In the genomic region with DNA sequence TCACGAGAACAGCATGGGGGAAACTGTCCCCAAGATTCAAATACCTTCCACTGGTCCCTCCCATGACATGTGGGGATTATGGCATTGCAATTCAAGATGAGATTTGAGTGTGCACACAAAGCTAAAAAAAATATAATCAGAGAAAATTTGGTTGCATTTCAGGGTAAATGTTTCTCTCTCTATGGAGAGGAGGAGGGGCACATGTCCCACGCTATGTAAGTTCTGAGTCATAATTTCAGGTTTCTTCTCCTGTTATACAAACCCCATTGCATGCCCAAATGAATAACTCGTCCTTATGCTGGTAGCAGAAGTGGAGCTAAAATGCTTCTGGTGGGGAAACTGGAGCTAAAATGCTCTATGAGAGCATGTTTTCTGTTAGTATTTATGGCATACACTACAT, we compare ENCODE assay signal across 26 cellular contexts.
DNase-seq lines count a peak whose midpoint lies in the region; ATAC-seq and TF ChIP-seq lines count a peak whose summit lies in the region.
"Had no signal": no experiment of that assay in that cellular context is flagged by ENCODE, and none has a peak within 500 bp of the region (broad histone marks: within the 10 kb centered on the region; RNA-seq: fewer than 3 reads in every experiment).

No MANE protein-coding gene starts in this region.

- H2BK5ac ChIP-seq in mesendoderm (ENCODE audit: low read length): no peak overlapping the region

- no peaks in the 10 kb centered on the region for H3K79me2 ChIP-seq in mesendoderm (ENCODE audit: control insufficient read depth, insufficient read depth, low read length)

- no peak overlapping the region for H3K4ac ChIP-seq in mesendoderm (ENCODE audit: low read depth, low read length)

- no peak overlapping the region for H3K4me2 ChIP-seq in mesendoderm (ENCODE audit: low read length)
- H3K4me2 ChIP-seq: KMS-11 had no signal

- DNase-seq in M059J (ENCODE audit: low read depth) (peak; percentile 57), epithelial cell of esophagus (ENCODE audit: low read depth) (peak; percentile 51), mesendoderm (no peak)
- DNase-seq in effector CD4-positive, alpha-beta T cell: no peak
- DNase-seq: activated CD8-positive, alpha-beta memory T cell treated with anti-CD3 and anti-CD28 coated beads, Interleukin-2, amount 50 U/mL, for 48 hours; activated effector memory CD4-positive, alpha-beta T cell treated with anti-CD3 and anti-CD28 coated beads, Interleukin-2, amount 50 U/mL, for 16 hours; activated naive CD8-positive, alpha-beta T cell treated with anti-CD3 and anti-CD28 coated beads, Interleukin-2, amount 50 U/mL, for 24 hours; C1 segment of cervical spinal cord; HCEC 1CT; naive thymus-derived CD8-positive, alpha-beta T cell; NCI-H1092; NCI-H1930; ovary; Peyer's patch; right cardiac atrium; stimulated activated CD8-positive, alpha-beta memory T cell treated with anti-CD3 and anti-CD28 coated beads, Interleukin-4, amount 100 ng/mL, for 48 hours; uterus had no signal

- H3K27me3 Mint-ChIP-seq in stimulated activated memory B cell treated with anti-CD40 and anti-IgM and Interleukin-4, amounts not matched to agents 10 μg/mL and 1 μg/mL and 100 μg/mL, for 72 hours: peaks cover under 1% of the 10 kb centered on the region
- H3K27me3 Mint-ChIP-seq: activated naive CD8-positive, alpha-beta T cell treated with anti-CD3 and anti-CD28 coated beads, Interleukin-2, amount 50 U/mL, for 24 hours; dendritic cell treated with granulocyte-macrophage colony-stimulating factor and Interleukin-4, amounts not matched to agents 40 ng/mL and 50 ng/mL, for 4 days had no signal

- H3K4me3 ChIP-seq in epithelial cell of esophagus (ENCODE audit: low read length) (no peak overlapping the region), mesendoderm (ENCODE audit: low read length) (no peak overlapping the region)
- H3K4me3 ChIP-seq: cardiac muscle cell, ovary, Peyer's patch, SK-N-MC, uterus had no signal

- H3K23ac ChIP-seq in mesendoderm (ENCODE audit: low read length): no peak overlapping the region

- H3K9ac ChIP-seq in mesendoderm (ENCODE audit: low read length): no peak overlapping the region
- H3K9ac ChIP-seq: KMS-11 had no signal

- ATAC-seq in GM18499 (IDR thresholded peaks at IDR 0.05; ENCODE audit: insufficient read depth, unreplicated experiment): peak; percentile 70
- ATAC-seq in HG02610 (IDR thresholded peaks at IDR 0.05; ENCODE audit: unreplicated experiment): peak; percentile 70
- no peak for ATAC-seq in HG02885 (IDR thresholded peaks at IDR 0.05; ENCODE audit: poor library complexity, unreplicated experiment)
- ATAC-seq in stimulated activated memory B cell treated with anti-CD40 and anti-IgM and Interleukin-4, amounts not matched to agents 10 μg/mL and 1 μg/mL and 100 μg/mL, for 72 hours: no peak
- ATAC-seq: activated naive CD8-positive, alpha-beta T cell treated with anti-CD3 and anti-CD28 coated beads, Interleukin-2, amount 50 U/mL, for 24 hours; naive thymus-derived CD8-positive, alpha-beta T cell; right cardiac atrium had no signal

- H3K4me3 Mint-ChIP-seq in stimulated activated memory B cell treated with anti-CD40 and anti-IgM and Interleukin-4, amounts not matched to agents 10 μg/mL and 1 μg/mL and 100 μg/mL, for 72 hours: no peak overlapping the region
- H3K4me3 Mint-ChIP-seq: activated naive CD8-positive, alpha-beta T cell treated with anti-CD3 and anti-CD28 coated beads, Interleukin-2, amount 50 U/mL, for 24 hours; dendritic cell treated with granulocyte-macrophage colony-stimulating factor and Interleukin-4, amounts not matched to agents 40 ng/mL and 50 ng/mL, for 4 days; naive thymus-derived CD8-positive, alpha-beta T cell had no signal

- TF ChIP-seq CTCF in epithelial cell of esophagus (IDR thresholded peaks at IDR 0.05; ENCODE audit: insufficient read depth, low read depth, low read length, missing control alignments): no peak

- H2BK15ac ChIP-seq in mesendoderm (replicated peaks; ENCODE audit: low read depth): no peak overlapping the region

- no peak overlapping the region for H2AK5ac ChIP-seq in mesendoderm (ENCODE audit: low read length)

- H2BK120ac ChIP-seq in mesendoderm (ENCODE audit: low read depth, low read length): no peak overlapping the region

- no peaks in the 10 kb centered on the region for H3K79me1 ChIP-seq in mesendoderm (ENCODE audit: low read length)

- H3K27me3 ChIP-seq in mesendoderm (ENCODE audit: insufficient read depth, low read length, poor library complexity): no peaks in the 10 kb centered on the region
- H3K27me3 ChIP-seq: cardiac muscle cell, ovary, Peyer's patch, uterus had no signal

- H3K56ac ChIP-seq in mesendoderm (ENCODE audit: low read length): no peak overlapping the region

- peaks cover 3% of the 10 kb centered on the region for H3K9me3 Mint-ChIP-seq in stimulated activated memory B cell treated with anti-CD40 and anti-IgM and Interleukin-4, amounts not matched to agents 10 μg/mL and 1 μg/mL and 100 μg/mL, for 72 hours
- H3K9me3 Mint-ChIP-seq: activated naive CD8-positive, alpha-beta T cell treated with anti-CD3 and anti-CD28 coated beads, Interleukin-2, amount 50 U/mL, for 24 hours; dendritic cell treated with granulocyte-macrophage colony-stimulating factor and Interleukin-4, amounts not matched to agents 40 ng/mL and 50 ng/mL, for 4 days had no signal

- no peaks in the 10 kb centered on the region for H3K36me3 ChIP-seq in mesendoderm (ENCODE audit: control insufficient read depth, insufficient read depth, low read length)
- H3K36me3 ChIP-seq: cardiac muscle cell, ovary, Peyer's patch, uterus had no signal

- no peak overlapping the region for H4K5ac ChIP-seq in mesendoderm (ENCODE audit: low read length)

- no peaks in the 10 kb centered on the region for H3K4me1 Mint-ChIP-seq in stimulated activated memory B cell treated with anti-CD40 and anti-IgM and Interleukin-4, amounts not matched to agents 10 μg/mL and 1 μg/mL and 100 μg/mL, for 72 hours
- H3K4me1 Mint-ChIP-seq: activated naive CD8-positive, alpha-beta T cell treated with anti-CD3 and anti-CD28 coated beads, Interleukin-2, amount 50 U/mL, for 24 hours; naive thymus-derived CD8-positive, alpha-beta T cell had no signal

- no peak overlapping the region for H3K27ac ChIP-seq in mesendoderm (ENCODE audit: low read depth, low read length)
- H3K27ac ChIP-seq: cardiac muscle cell, epithelial cell of prostate, KMS-11, ovary, Peyer's patch, SK-N-MC, uterus had no signal

- no peak overlapping the region for H4K8ac ChIP-seq in mesendoderm (ENCODE audit: low read depth, low read length)

- no peaks in the 10 kb centered on the region for H3K4me1 ChIP-seq in mesendoderm (ENCODE audit: control insufficient read depth, low read depth, low read length)
- H3K4me1 ChIP-seq: Peyer's patch, uterus had no signal

- no peaks in the 10 kb centered on the region for H3K36me3 Mint-ChIP-seq in stimulated activated memory B cell treated with anti-CD40 and anti-IgM and Interleukin-4, amounts not matched to agents 10 μg/mL and 1 μg/mL and 100 μg/mL, for 72 hours
- H3K36me3 Mint-ChIP-seq: naive thymus-derived CD8-positive, alpha-beta T cell had no signal

- WGBS in mesendoderm (ENCODE audit: extremely low coverage, insufficient coverage, low lambda C conversion rate): no CpG with 5 or more reads among the region's 3 CpGs

- H3K27ac Mint-ChIP-seq in stimulated activated memory B cell treated with anti-CD40 and anti-IgM and Interleukin-4, amounts not matched to agents 10 μg/mL and 1 μg/mL and 100 μg/mL, for 72 hours: no peak overlapping the region
- H3K27ac Mint-ChIP-seq: activated naive CD8-positive, alpha-beta T cell treated with anti-CD3 and anti-CD28 coated beads, Interleukin-2, amount 50 U/mL, for 24 hours; dendritic cell treated with granulocyte-macrophage colony-stimulating factor and Interleukin-4, amounts not matched to agents 40 ng/mL and 50 ng/mL, for 4 days; naive thymus-derived CD8-positive, alpha-beta T cell had no signal

- H3K18ac ChIP-seq in mesendoderm (ENCODE audit: low read length): no peak overlapping the region

Comparison
In these comparisons a context has a peak if more than half of its experiments do, and no peak if none do; other contexts are left out.
1. ATAC-seq: peak in GM18499 (single experiment) and HG02610 (single experiment); none in HG02885 (single experiment) and stimulated activated memory B cell treated with anti-CD40 and anti-IgM and Interleukin-4, amounts not matched to agents 10 μg/mL and 1 μg/mL and 100 μg/mL, for 72 hours (single experiment).
2. DNase-seq: peak in M059J (single experiment) and epithelial cell of esophagus (single experiment); none in effector CD4-positive, alpha-beta T cell (single experiment) and mesendoderm (single experiment).